ENCODE assay signal across 8 cellular contexts in genomic region chr2:106572541-106573148, GRCh38.
DNase-seq lines count a peak whose midpoint lies in the region; ATAC-seq and TF ChIP-seq lines count a peak whose summit lies in the region.

No MANE protein-coding gene starts in this region.

- no peak overlapping the region for H3K4me3 Mint-ChIP-seq in stimulated activated naive CD8-positive, alpha-beta T cell treated with anti-CD3 and anti-CD28 coated beads, Interleukin-15, amount 100 ng/mL, for 72 hours

- no peaks in the 10 kb centered on the region for H3K79me2 ChIP-seq in PC-9 (ENCODE audit: low read depth)

- peaks cover 23% of the 10 kb centered on the region for H3K27me3 Mint-ChIP-seq in stimulated activated naive CD8-positive, alpha-beta T cell treated with anti-CD3 and anti-CD28 coated beads, Interleukin-15, amount 100 ng/mL, for 72 hours

- no peaks in the 10 kb centered on the region for H4K20me1 ChIP-seq in PC-9 (ENCODE audit: insufficient read depth)

- no peaks in the 10 kb centered on the region for H3K9me3 Mint-ChIP-seq in stimulated activated naive CD8-positive, alpha-beta T cell treated with anti-CD3 and anti-CD28 coated beads, Interleukin-15, amount 100 ng/mL, for 72 hours

- H3K4me2 ChIP-seq in PC-9: no peak overlapping the region

- H3K36me3 ChIP-seq in PC-9 (ENCODE audit: low read depth): no peaks in the 10 kb centered on the region

- no peaks in the 10 kb centered on the region for H3K4me1 ChIP-seq in PC-9 (replicated peaks; ENCODE audit: insufficient read depth)

- CTCF ChIA-PET in PC-9 (lab: Charles Lee): no interaction called here

- intact Hi-C loops in PC-9 (cut with micrococcal nuclease; ENCODE audit: unreplicated experiment) (no loop called here), head of caudate nucleus (cut with DNase I) (loop anchor here (10.0 kb wide), 1 partner anchor 468 kb away; no protein-coding TSS in a partner anchor)

- peak; percentile 66 for TF ChIP-seq CTCF in PC-9 (conservative IDR thresholded peaks at IDR 0.05)

- no peaks in the 10 kb centered on the region for H3K4me1 Mint-ChIP-seq in stimulated activated naive CD8-positive, alpha-beta T cell treated with anti-CD3 and anti-CD28 coated beads, Interleukin-15, amount 100 ng/mL, for 72 hours

- no peak overlapping the region for H3K27ac ChIP-seq in PC-9

- no peak for ATAC-seq in stimulated activated naive CD8-positive, alpha-beta T cell treated with anti-CD3 and anti-CD28 coated beads, Interleukin-15, Interleukin-2, amounts not matched to agents 100 U/mL and 50 U/mL, for 24 hours
- ATAC-seq in stimulated activated naive CD8-positive, alpha-beta T cell treated with anti-CD3 and anti-CD28 coated beads, Interleukin-15, amount 100 ng/mL, for 72 hours: no peak
- ATAC-seq in GM19023 (IDR thresholded peaks at IDR 0.05; ENCODE audit: unreplicated experiment): no peak

- POLR2A ChIA-PET in PC-9 (lab: Charles Lee; ENCODE audit: unreplicated experiment): no interaction called here

- H3K9me3 ChIP-seq in PC-9 (ENCODE audit: insufficient read depth, low read depth): no peaks in the 10 kb centered on the region

- no TSS peak for BruUV-seq in PC-9 (replicated peaks; lab: Mats Ljungman, UMichigan)

- no peaks in the 10 kb centered on the region for H3K9me2 ChIP-seq in PC-9 (ENCODE audit: insufficient read depth)

- no peak overlapping the region for H3K27ac Mint-ChIP-seq in stimulated activated naive CD8-positive, alpha-beta T cell treated with anti-CD3 and anti-CD28 coated beads, Interleukin-15, amount 100 ng/mL, for 72 hours

- no peaks in the 10 kb centered on the region for H3F3A ChIP-seq in PC-9 (ENCODE audit: insufficient read depth, low read depth)

- peaks cover 50% of the 10 kb centered on the region for H3K27me3 ChIP-seq in PC-9 (ENCODE audit: insufficient read depth, low read depth)

- no peak overlapping the region for H3K4me3 ChIP-seq in PC-9

- H2AFZ ChIP-seq in PC-9: no peak overlapping the region

- DNase-seq in stimulated activated naive CD8-positive, alpha-beta T cell treated with anti-CD3 and anti-CD28 coated beads, Interleukin-15, Interleukin-2, amounts not matched to agents 100 U/mL and 50 U/mL, for 24 hours: peak; percentile 32
- no peak for DNase-seq in stimulated activated naive CD8-positive, alpha-beta T cell treated with anti-CD3 and anti-CD28 coated beads, Interleukin-15, amount 100 ng/mL, for 72 hours
- DNase-seq in PC-9 (peak in 1 of 2 experiments; percentile 7), head of caudate nucleus (peak in 34 of 42 donors; percentile 11 to 71 (median 48)), NCI-H446 treated with DMSO at 0.1 percent for 48 hours (lab: John Stamatoyannopoulos, UW) (no peak), cortex of kidney (lab: John Stamatoyannopoulos, UW) (no peak), 8988T (no peak)

Comparison
In these comparisons a context has a peak if more than half of its experiments do, and no peak if none do; other contexts are left out.
1. DNase-seq: peak in stimulated activated naive CD8-positive, alpha-beta T cell treated with anti-CD3 and anti-CD28 coated beads, Interleukin-15, Interleukin-2, amounts not matched to agents 100 U/mL and 50 U/mL, for 24 hours (single experiment) and head of caudate nucleus (34 of 42); none in stimulated activated naive CD8-positive, alpha-beta T cell treated with anti-CD3 and anti-CD28 coated beads, Interleukin-15, amount 100 ng/mL, for 72 hours (0 of 2), NCI-H446 treated with DMSO at 0.1 percent for 48 hours (single experiment), cortex of kidney (single experiment) and 8988T (single experiment).